Comparison of ENCODE assay signal across 8 cellular contexts in genomic region chr9:70111042-70111602, GRCh38.
A peak's percentile ranks its signal among the peaks of the same experiment; 100 is the strongest.
DNase-seq lines count a peak whose midpoint lies in the region; ATAC-seq, FAIRE-seq and TF ChIP-seq lines count a peak whose summit lies in the region.

No MANE protein-coding gene starts in this region.

- peak; percentile 98 for TF ChIP-seq CTCF in GM06990 (IDR thresholded peaks at IDR 0.05; ENCODE audit: insufficient read depth, low read length, poor library complexity, severe bottlenecking)
- TF ChIP-seq CTCF in H9 (conservative IDR thresholded peaks at IDR 0.05) = peak; percentile 97
- TF ChIP-seq CTCF in K562 (IDR thresholded peaks at IDR 0.05 in 2 of 3, conservative IDR thresholded peaks at IDR 0.05 in 1 of 3; ENCODE audit: insufficient read depth in 2 of 3, low read depth in 1 of 3, low read length in 3 of 3) = peak; percentile 64 to 80 (median 70)

- no peaks in the 10 kb centered on the region for H3K9me3 Mint-ChIP-seq in H9

- H3K23me2 ChIP-seq in H9 (ENCODE audit: insufficient read length, low read depth, low read length, poor library complexity, severe bottlenecking) = no peaks in the 10 kb centered on the region

- H3K4me3 ChIP-seq in GM06990 (replicated peaks; ENCODE audit: low read depth, low read length) (no peak overlapping the region), K562 (no peak overlapping the region)

- no peaks in the 10 kb centered on the region for H3K9me3 ChIP-seq in H9 (ENCODE audit: control insufficient read depth, low read depth, low read length)
- no peaks in the 10 kb centered on the region for H3K9me3 ChIP-seq in K562 (replicated peaks; ENCODE audit: control insufficient read depth, insufficient read depth, low read depth, low read length)

- WGBS in H9 (ENCODE audit: extremely low coverage, insufficient read length, low lambda C conversion rate) = no CpG with 5 or more reads among the region's 4 CpGs
- WGBS in K562 (ENCODE audit: insufficient coverage, low coverage, missing lambda C conversion rate) = 0% methylated on average over 2 of the region's 4 CpGs

- H2BK20ac ChIP-seq in H9 (ENCODE audit: low read depth, low read length, poor library complexity, severe bottlenecking) = no peak overlapping the region

- H3K27me3 ChIP-seq in GM06990 (replicated peaks; ENCODE audit: control insufficient read depth, insufficient read depth, low read length) (no peaks in the 10 kb centered on the region), H9 (ENCODE audit: insufficient read depth, low read length) (no peaks in the 10 kb centered on the region), K562 (ENCODE audit: control insufficient read depth in 2 of 2, insufficient read depth in 2 of 2, low read length in 2 of 2) (no peaks in the 10 kb centered on the region)

- no peak overlapping the region for H2BK120ac ChIP-seq in H9 (ENCODE audit: low read depth, low read length, poor library complexity, severe bottlenecking)

- ATAC-seq in K562 = peak; percentile 85

- H3K18ac ChIP-seq in H9 (ENCODE audit: insufficient read length, low read depth, low read length) = no peak overlapping the region

- FAIRE-seq in K562 (lab: Jason Lieb, UNC) = peak; percentile 65

- no peak overlapping the region for H4K91ac ChIP-seq in H9 (ENCODE audit: insufficient read length, low read depth, low read length)

- H3K79me1 ChIP-seq in H9 (ENCODE audit: insufficient read depth, low read depth, low read length, poor library complexity, severe bottlenecking) = no peaks in the 10 kb centered on the region

- no TSS peak for BruUV-seq in K562 (replicated peaks; lab: Mats Ljungman, UMichigan)

- DNase-seq in GM06990 (ENCODE audit: extremely low read depth, insufficient read length) (no peak), H9 (peak; percentile 85), NAMALWA (ENCODE audit: low spot score) (peak; percentile 62), T-helper 2 cell (peak in 4 of 5 experiments; percentile 10 to 38 (median 30)), K562 (ENCODE audit: extremely low read depth in 1 of 4, low spot score in 3 of 4) (peak; percentile 41 to 65 (median 60)), inferior parietal cortex (ENCODE audit: extremely low spot score) (peak; percentile 66), GF-D8 (lab: John Stamatoyannopoulos, UW) (no peak)
- peak; percentile 26 to 45 (median 42) for DNase-seq in stimulated activated CD4-positive, alpha-beta T cell treated with anti-CD3 and anti-CD28 coated beads, Interleukin-12 subunit alpha, Interleukin-12 subunit beta, amount 100 ng/mL, for 48 hours (ENCODE audit: low read depth in 2 of 3, low spot score in 1 of 3)

- H3K79me2 ChIP-seq in H9 (ENCODE audit: insufficient read depth, low read length) = no peaks in the 10 kb centered on the region
- H3K79me2 ChIP-seq in K562 (ENCODE audit: control insufficient read depth, insufficient read depth, low read length) = no peaks in the 10 kb centered on the region

- H3T11ph ChIP-seq in H9 (ENCODE audit: low read length) = no peak overlapping the region

- H3K4me1 ChIP-seq in H9 (ENCODE audit: insufficient read depth, low read length) = peaks cover 10% of the 10 kb centered on the region; the same call in 1 of the 2 replicates
- H3K4me1 ChIP-seq in K562 (replicated peaks in 1 of 2; ENCODE audit: control insufficient read depth in 2 of 2, insufficient read depth in 2 of 2, low read length in 2 of 2) = no peaks in the 10 kb centered on the region

- no peak overlapping the region for H2BK5ac ChIP-seq in H9 (ENCODE audit: insufficient read length, low read length)

- no peak for TF ChIP-seq EP300 in K562 (IDR thresholded peaks at IDR 0.05; ENCODE audit: low read length)

- POLR2A ChIA-PET in K562 (lab: Yijun Ruan, JAX) = interaction anchor here (0.5 kb wide), 1 partner anchor 25 kb away, joined by 3 read pairs; no protein-coding TSS in a partner anchor

- no peak overlapping the region for H3K4me2 ChIP-seq in H9 (ENCODE audit: insufficient read depth, insufficient read length, low read length)
- H3K4me2 ChIP-seq in K562 (ENCODE audit: insufficient read depth, low read length) = no peak overlapping the region

- no peak overlapping the region for H3K4ac ChIP-seq in H9 (ENCODE audit: low read depth, low read length)

- no peak overlapping the region for H2BK15ac ChIP-seq in H9 (ENCODE audit: low read depth, low read length)

- no peak overlapping the region for H2AK5ac ChIP-seq in H9 (ENCODE audit: insufficient read length, low read length)

- H3K23ac ChIP-seq in H9 (ENCODE audit: insufficient read length, low read depth, low read length) = no peak overlapping the region

- no peak overlapping the region for H4K5ac ChIP-seq in H9 (ENCODE audit: insufficient read length, low read depth, low read length)

- H2BK12ac ChIP-seq in H9 (ENCODE audit: insufficient read length, low read depth, low read length) = no peak overlapping the region

- H3K9ac ChIP-seq in H9 (ENCODE audit: extremely low read depth, insufficient read length, low read length) = no peak overlapping the region
- no peak overlapping the region for H3K9ac ChIP-seq in K562 (ENCODE audit: insufficient read depth in 1 of 2, low read depth in 2 of 2, low read length in 2 of 2)

- no peak overlapping the region for H3K27ac Mint-ChIP-seq in H9

- peak; percentile 45 to 58 for TF ChIP-seq RAD21 in K562 (CRISPR knock-in tag; conservative IDR thresholded peaks at IDR 0.05 in 1 of 2, IDR thresholded peaks at IDR 0.05 in 1 of 2)

- H3K4me1 Mint-ChIP-seq in H9 = peaks cover 43 to 46% of the 10 kb centered on the region in 2 experiments

- intact Hi-C loops in K562 (cut with micrococcal nuclease) = loop anchor here (2.0 kb wide), 1 partner anchor 138 kb away; no protein-coding TSS in a partner anchor

- H2AFZ ChIP-seq in H9 (ENCODE audit: low read length) = no peak overlapping the region
- no peak overlapping the region for H2AFZ ChIP-seq in K562 (ENCODE audit: low read depth, low read length)

- CTCF ChIA-PET in K562 (lab: Yijun Ruan, JAX; ENCODE audit: low intra/inter-chr PET ratio) = interaction anchor here (0.7 to 1.2 kb wide), 2 partner anchors 139 to 1658 kb away, joined by 3 to 4 read pairs; no protein-coding TSS in a partner anchor

- H3K36me3 ChIP-seq in GM06990 (ENCODE audit: control insufficient read depth, insufficient read depth, low read length) (no peaks in the 10 kb centered on the region), K562 (ENCODE audit: control insufficient read depth, insufficient read depth, low read length) (no peaks in the 10 kb centered on the region)

- peaks cover 0 to 4% (median 2%) of the 10 kb centered on the region in 3 experiments; a peak in 1 of 7 replicates for H3K36me3 Mint-ChIP-seq in H9 (ENCODE audit: insufficient read depth in 1 of 3, low read depth in 3 of 3)

- H3K56ac ChIP-seq in H9 (ENCODE audit: insufficient read length, low read depth, low read length) = no peak overlapping the region

- H3K27ac ChIP-seq in H9 (ENCODE audit: insufficient read length, low read depth, low read length) = no peak overlapping the region
- H3K27ac ChIP-seq in K562 (ENCODE audit: extremely low read depth, low read depth, low read length) = no peak overlapping the region

- TF ChIP-seq POLR2A in K562 (conservative IDR thresholded peaks at IDR 0.05) = no peak

- no peaks in the 10 kb centered on the region; the same call in 1 of the 2 replicates for H3K27me3 Mint-ChIP-seq in H9 (ENCODE audit: low read depth)

- in situ Hi-C loops in K562 (cut with MboI) = loop anchor here (10.0 to 25.0 kb wide), 2 partner anchors 136 to 674 kb away; no protein-coding TSS in a partner anchor

- no peak overlapping the region for H3K14ac ChIP-seq in H9 (ENCODE audit: insufficient read depth, low read length)

- H3K9me1 ChIP-seq in K562 (ENCODE audit: control insufficient read depth, insufficient read depth, low read length) = no peaks in the 10 kb centered on the region

- H4K8ac ChIP-seq in H9 (replicated peaks; ENCODE audit: insufficient read length, low read depth, low read length) = no peak overlapping the region

- no peaks in the 10 kb centered on the region for H4K20me1 ChIP-seq in H9 (ENCODE audit: control insufficient read depth, insufficient read depth, insufficient read length)
- no peaks in the 10 kb centered on the region for H4K20me1 ChIP-seq in K562 (replicated peaks; ENCODE audit: control insufficient read depth, insufficient read depth, low read length)

- no peak overlapping the region for H3K4me3 Mint-ChIP-seq in H9

TF ChIP-seq in K562, 482 proteins besides CTCF, POLR2A, EP300 and RAD21:
- TF ChIP-seq MIER1 (IDR thresholded peaks at IDR 0.05; ENCODE audit: low read depth) = no peak
- TF ChIP-seq PTBP1 (IDR thresholded peaks at IDR 0.05; ENCODE audit: low read depth, low read length) = no peak
- TF ChIP-seq SMC3 (conservative IDR thresholded peaks at IDR 0.05; ENCODE audit: insufficient read depth, low read depth, low read length) = 0 out of 2 replicates have a peak, but pooled peaks have one; percentile 7
- TF ChIP-seq STAT5A (IDR thresholded peaks at IDR 0.05; ENCODE audit: borderline replicate concordance, low read length) = no peak
- TF ChIP-seq NR2C2 (CRISPR knock-in tag; IDR thresholded peaks at IDR 0.05) = no peak
- no peak for TF ChIP-seq NR2C2 (tag; IDR thresholded peaks at IDR 0.05)

Comparison
In these comparisons a context has a peak if more than half of its experiments do, and no peak if none do; other contexts are left out.
1. DNase-seq: peak in H9 (single experiment), NAMALWA (single experiment), T-helper 2 cell (4 of 5), K562 (4 of 4), inferior parietal cortex (single experiment) and stimulated activated CD4-positive, alpha-beta T cell treated with anti-CD3 and anti-CD28 coated beads, Interleukin-12 subunit alpha, Interleukin-12 subunit beta, amount 100 ng/mL, for 48 hours (3 of 3); none in GM06990 (single experiment) and GF-D8 (single experiment).
2. Peak in every context shown above with its lines, with median percentiles within 50 percentile points of each other: CTCF ChIP-seq.